In the genomic region with DNA sequence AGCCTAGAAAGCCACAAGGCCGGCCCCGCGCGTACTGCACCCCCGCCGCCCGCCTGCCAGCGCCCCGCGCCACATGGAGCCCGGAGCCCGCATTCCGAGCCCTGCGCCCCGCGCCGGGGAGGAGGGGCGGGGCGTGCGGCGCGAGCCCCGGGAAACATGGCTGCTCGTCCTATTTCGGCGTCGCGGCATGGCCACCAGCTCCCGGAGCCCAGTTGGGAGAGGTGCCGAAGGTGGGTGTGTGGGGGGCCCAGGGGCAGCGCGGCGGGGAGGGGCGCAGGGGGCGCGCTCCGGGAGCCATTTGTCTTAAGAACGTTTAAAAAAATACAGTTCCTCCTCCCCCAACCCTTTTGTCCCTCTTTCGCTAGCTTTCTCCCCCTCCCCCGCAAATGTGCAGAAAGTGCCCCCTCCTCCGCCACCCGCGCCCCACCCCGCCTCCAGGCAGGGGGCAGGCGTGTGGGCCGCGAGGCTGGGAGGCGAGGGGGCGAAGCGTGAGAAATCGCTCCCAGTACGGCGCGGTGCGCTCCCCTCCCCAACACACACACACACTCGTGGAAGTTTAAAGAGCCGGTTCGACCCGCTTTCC, we compare ENCODE assay signal across 8 cellular contexts. TPM values are rescaled to one million over a fixed set of nuclear protein-coding genes. Genes with fewer than 3 reads are reported as not detected.
DNase-seq lines count a peak whose midpoint lies in the region; ATAC-seq, FAIRE-seq and TF ChIP-seq lines count a peak whose summit lies in the region.

No MANE protein-coding gene starts in this region.

- no peak for TF ChIP-seq RAD21 in HepG2 (CRISPR knock-in tag; IDR thresholded peaks at IDR 0.05)

- peaks cover 35% of the 10 kb centered on the region for H3K36me3 Mint-ChIP-seq in activated CD4-positive, alpha-beta T cell treated with anti-CD3 and anti-CD28 coated beads, Interleukin-2, amount 10 ng/mL, durations not matched to agents 24 days and 14 days (ENCODE audit: low read depth)
- H3K36me3 Mint-ChIP-seq in dendritic cell treated with granulocyte-macrophage colony-stimulating factor and Interleukin-4, amounts not matched to agents 40 ng/mL and 50 ng/mL, for 4 days (ENCODE audit: low read depth): peaks cover 43% of the 10 kb centered on the region

- H3K4me1 Mint-ChIP-seq in activated CD4-positive, alpha-beta T cell treated with anti-CD3 and anti-CD28 coated beads, Interleukin-2, amount 10 ng/mL, durations not matched to agents 24 days and 14 days: peaks cover 44% of the 10 kb centered on the region
- peaks cover 52% of the 10 kb centered on the region for H3K4me1 Mint-ChIP-seq in dendritic cell treated with granulocyte-macrophage colony-stimulating factor and Interleukin-4, amounts not matched to agents 40 ng/mL and 50 ng/mL, for 4 days (ENCODE audit: low read depth)

- no peak for FAIRE-seq in HepG2 (lab: Jason Lieb, UNC)

- no peaks in the 10 kb centered on the region for H3K9me3 Mint-ChIP-seq in activated CD4-positive, alpha-beta T cell treated with anti-CD3 and anti-CD28 coated beads, Interleukin-2, amount 10 ng/mL, durations not matched to agents 24 days and 14 days
- no peaks in the 10 kb centered on the region for H3K9me3 Mint-ChIP-seq in dendritic cell treated with granulocyte-macrophage colony-stimulating factor and Interleukin-4, amounts not matched to agents 40 ng/mL and 50 ng/mL, for 4 days

- POLR2A ChIA-PET in HepG2 (lab: Yijun Ruan, JAX): interaction anchor here (0.6 to 1.7 kb wide), 9 partner anchors 15 to 634 kb away, joined by 3 to 7 read pairs (median 3); a partner anchor contains a TSS

- WGBS in HepG2 (ENCODE audit: low lambda C conversion rate): under 1% methylated on average over 25 of the region's 59 CpGs

- H3K9ac ChIP-seq in HepG2 (ENCODE audit: insufficient read depth, low read depth, low read length): peak overlapping the region; percentile 95

- H3K36me3 ChIP-seq in ACC112 (ENCODE audit: insufficient read depth, low read length): no peaks in the 10 kb centered on the region
- H3K36me3 ChIP-seq in HepG2 (replicated peaks in 1 of 2; ENCODE audit: control insufficient read depth in 1 of 2, insufficient read depth in 2 of 2, low read length in 2 of 2): peaks cover 0 to 3% of the 10 kb centered on the region in 2 experiments; a peak in 1 of 5 replicates

- peak; percentile 77 for TF ChIP-seq POLR2A in GM19193 (IDR thresholded peaks at IDR 0.05; ENCODE audit: extremely low read depth, insufficient read depth, insufficient read length)
- peak; percentile 38 to 75; a peak in 2 of 4 replicates for TF ChIP-seq POLR2A in HepG2 (IDR thresholded peaks at IDR 0.05; ENCODE audit: insufficient read depth in 1 of 2, low read depth in 2 of 2, low read length in 2 of 2)

- peak overlapping the region; percentile 84 for H3K27ac Mint-ChIP-seq in activated CD4-positive, alpha-beta T cell treated with anti-CD3 and anti-CD28 coated beads, Interleukin-2, amount 10 ng/mL, durations not matched to agents 24 days and 14 days
- H3K27ac Mint-ChIP-seq in dendritic cell treated with granulocyte-macrophage colony-stimulating factor and Interleukin-4, amounts not matched to agents 40 ng/mL and 50 ng/mL, for 4 days: peak overlapping the region; percentile 100

- H3K79me2 ChIP-seq in ACC112 (ENCODE audit: control insufficient read depth, insufficient read depth, low read length, unreplicated experiment) (peaks cover 82% of the 10 kb centered on the region), HepG2 (ENCODE audit: insufficient read depth, low read length) (peaks cover 81% of the 10 kb centered on the region)

- H3K27me3 Mint-ChIP-seq in activated CD4-positive, alpha-beta T cell treated with anti-CD3 and anti-CD28 coated beads, Interleukin-2, amount 10 ng/mL, durations not matched to agents 24 days and 14 days: no peaks in the 10 kb centered on the region
- no peaks in the 10 kb centered on the region for H3K27me3 Mint-ChIP-seq in dendritic cell treated with granulocyte-macrophage colony-stimulating factor and Interleukin-4, amounts not matched to agents 40 ng/mL and 50 ng/mL, for 4 days

- TF ChIP-seq EP300 in HepG2 (IDR thresholded peaks at IDR 0.05; ENCODE audit: low read depth in 2 of 2, low read length in 2 of 2): no peak
- no peak for TF ChIP-seq EP300 in HepG2 (CRISPR knock-in tag; IDR thresholded peaks at IDR 0.05; ENCODE audit: borderline replicate concordance)

- ATAC-seq in HepG2 (peak; percentile 29), GM19023 (IDR thresholded peaks at IDR 0.05; ENCODE audit: unreplicated experiment) (no peak)

- no peaks in the 10 kb centered on the region for H3K9me3 ChIP-seq in HepG2 (ENCODE audit: low read length)

- H3K4me1 ChIP-seq in ACC112 (ENCODE audit: control insufficient read depth, insufficient read depth, low read length, unreplicated experiment): peaks cover 20% of the 10 kb centered on the region
- H3K4me1 ChIP-seq in HepG2 (ENCODE audit: insufficient read depth, low read length): peaks cover 47% of the 10 kb centered on the region

- CTCF ChIA-PET in HepG2 (lab: Yijun Ruan, JAX; ENCODE audit: low intra/inter-chr PET ratio, low total read pairs): no interaction called here

- H3K4me2 ChIP-seq in HepG2 (ENCODE audit: low read depth, low read length): peak overlapping the region; percentile 91

- no TSS peak for BruUV-seq in HepG2 (replicated peaks; lab: Mats Ljungman, UMichigan)

- peak overlapping the region; percentile 59 for H2AFZ ChIP-seq in ACC112 (ENCODE audit: low read length, unreplicated experiment)
- H2AFZ ChIP-seq in HepG2 (ENCODE audit: low read length): no peak overlapping the region

- no peak for TF ChIP-seq CTCF in HepG2 (CRISPR knock-in tag; IDR thresholded peaks at IDR 0.05)

- H3K27ac ChIP-seq in ACC112 (ENCODE audit: low read depth, low read length): peak overlapping the region; percentile 78
- H3K27ac ChIP-seq in HepG2 (ENCODE audit: extremely low read length, insufficient read depth, low read length): peak overlapping the region; percentile 97

- H3K27me3 ChIP-seq in ACC112 (ENCODE audit: insufficient read depth, low read length) (no peaks in the 10 kb centered on the region), HepG2 (ENCODE audit: control insufficient read depth in 1 of 2, insufficient read depth in 2 of 2, low read length in 2 of 2) (no peaks in the 10 kb centered on the region; a peak in 1 of 5 replicates)

- H3K4me3 Mint-ChIP-seq in activated CD4-positive, alpha-beta T cell treated with anti-CD3 and anti-CD28 coated beads, Interleukin-2, amount 10 ng/mL, durations not matched to agents 24 days and 14 days: peak overlapping the region; percentile 93
- H3K4me3 Mint-ChIP-seq in dendritic cell treated with granulocyte-macrophage colony-stimulating factor and Interleukin-4, amounts not matched to agents 40 ng/mL and 50 ng/mL, for 4 days: peak overlapping the region; percentile 99

- peak overlapping the region; percentile 98 for H3K4me3 ChIP-seq in ACC112 (ENCODE audit: low read depth, low read length)
- peak overlapping the region; percentile 83 to 100 (median 84) for H3K4me3 ChIP-seq in HepG2 (replicated peaks in 1 of 3; ENCODE audit: insufficient read depth in 1 of 3, low read depth in 2 of 3, low read length in 3 of 3)

- intact Hi-C loops in activated CD4-positive, alpha-beta T cell treated with anti-CD3 and anti-CD28 coated beads, Interleukin-2, amount 10 ng/mL, durations not matched to agents 24 days and 14 days (cut with micrococcal nuclease): loop anchor here (5.0 kb wide), 1 partner anchor 541 kb away; a partner anchor contains a TSS
- intact Hi-C loops in dendritic cell treated with granulocyte-macrophage colony-stimulating factor and Interleukin-4, amounts not matched to agents 40 ng/mL and 50 ng/mL, for 4 days (cut with micrococcal nuclease): loop anchor here (2.0 to 5.0 kb wide), 2 partner anchors 23 to 36 kb away; no protein-coding TSS in a partner anchor
- intact Hi-C loops in HepG2 (cut with micrococcal nuclease; ENCODE audit: unreplicated experiment): no loop called here

- H4K20me1 ChIP-seq in HepG2 (ENCODE audit: insufficient read depth, low read length): peaks cover 44% of the 10 kb centered on the region

- in situ Hi-C loops in HepG2 (cut with HindIII; ENCODE audit: extremely low pct_ligation_motif_present, low pct_unique_long_range_greater_than_20kb): loop anchor here (5.0 to 25.0 kb wide), 2 partner anchors 41 to 644 kb away; a partner anchor contains a TSS

- peak; percentile 21 for DNase-seq in NCI-H2196 treated with DMSO at 0.1 percent for 48 hours (lab: John Stamatoyannopoulos, UW; ENCODE audit: unreplicated experiment)
- DNase-seq in activated CD4-positive, alpha-beta T cell treated with anti-CD3 and anti-CD28 coated beads, Interleukin-2, amount 10 ng/mL, durations not matched to agents 24 days and 14 days: peak; percentile 91
- peak; percentile 64 for DNase-seq in HepG2 (ENCODE audit: low spot score)
- DNase-seq in stimulated activated CD4-positive, alpha-beta T cell treated with anti-CD3 and anti-CD28 coated beads, Interleukin-4, amount 100 ng/mL, for 1 hour: peak; percentile 70

RNA-seq across cellular contexts. Expression of a gene that starts 2.5 kb away (rescaled TPM):
- 280 and 302 TPM in 2 replicates for total RNA-seq in activated CD4-positive, alpha-beta T cell treated with anti-CD3 and anti-CD28 coated beads, Interleukin-2, amount 10 ng/mL, durations not matched to agents 24 days and 14 days
- total RNA-seq in HepG2 (2016; rRNA removed; fragmentation: Illumina TruSeq; extraction: Trizol): 206 and 323 TPM in 2 replicates
- 20.6 and 23.7 TPM in 2 replicates for total RNA-seq in HepG2 (2016; cell fraction: cytosol; rRNA removed; fragmentation: Illumina TruSeq; extraction: Trizol; ENCODE audit: low read depth)
- total RNA-seq in HepG2 (2016; cell fraction: insoluble cytoplasmic fraction; rRNA removed; fragmentation: Illumina TruSeq; extraction: Trizol): 211 and 312 TPM in 2 replicates
- total RNA-seq in HepG2 (2016; cell fraction: membrane; rRNA removed; fragmentation: Illumina TruSeq; extraction: Trizol): 33.5 and 37.5 TPM in 2 replicates
- total RNA-seq in HepG2 (2016; cell fraction: nucleus; rRNA removed; fragmentation: Illumina TruSeq; extraction: Trizol): 81.8 and 84.7 TPM in 2 replicates
- 49.3 and 60.6 TPM in 2 replicates for polyA plus RNA-seq in HepG2 (2011; rRNA removed)
- polyA plus RNA-seq in HepG2 (2011; cell fraction: cytosol; rRNA removed): 28.0 and 36.6 TPM in 2 replicates
- polyA plus RNA-seq in HepG2 (2011; cell fraction: nucleus; rRNA removed): 25.1 and 25.6 TPM in 2 replicates
- 144 and 186 TPM in 2 replicates for polyA plus RNA-seq in HepG2 (2012)
- 21.7 and 22.0 TPM in 2 replicates for polyA plus RNA-seq in HepG2 (2016; cell fraction: cytosol; fragmentation: Illumina TruSeq; extraction: Trizol; ENCODE audit: low read depth)
- polyA plus RNA-seq in HepG2 (2016; cell fraction: insoluble cytoplasmic fraction; fragmentation: Illumina TruSeq; extraction: Trizol; ENCODE audit: low read depth): 513 and 558 TPM in 2 replicates
- 26.3 and 31.3 TPM in 2 replicates for polyA plus RNA-seq in HepG2 (2016; cell fraction: membrane; fragmentation: Illumina TruSeq; extraction: Trizol; ENCODE audit: low read depth)
- 158 and 180 TPM in 2 replicates for polyA plus RNA-seq in HepG2 (2016; cell fraction: nucleus; fragmentation: Illumina TruSeq; extraction: Trizol; ENCODE audit: insufficient read depth, low read depth)
- 22.9 and 64.5 TPM in 2 replicates for polyA minus RNA-seq in HepG2 (2011; rRNA and poly(A)+ RNA removed; ENCODE audit: low replicate concordance)
- 29.8 and 35.1 TPM in 2 replicates for polyA minus RNA-seq in HepG2 (2011; cell fraction: cytosol; rRNA and poly(A)+ RNA removed)
- polyA minus RNA-seq in HepG2 (2011; cell fraction: nucleus; rRNA and poly(A)+ RNA removed): 54.8 and 55.4 TPM in 2 replicates

Comparison
In these comparisons a context has a peak if more than half of its experiments do, and no peak if none do; other contexts are left out.
1. DNase-seq: peak in every context shown above with its lines; median percentile 91 in activated CD4-positive, alpha-beta T cell treated with anti-CD3 and anti-CD28 coated beads, Interleukin-2, amount 10 ng/mL, durations not matched to agents 24 days and 14 days; 70 in stimulated activated CD4-positive, alpha-beta T cell treated with anti-CD3 and anti-CD28 coated beads, Interleukin-4, amount 100 ng/mL, for 1 hour; 64 in HepG2; 21 in NCI-H2196 treated with DMSO at 0.1 percent for 48 hours.